In the genomic region with DNA sequence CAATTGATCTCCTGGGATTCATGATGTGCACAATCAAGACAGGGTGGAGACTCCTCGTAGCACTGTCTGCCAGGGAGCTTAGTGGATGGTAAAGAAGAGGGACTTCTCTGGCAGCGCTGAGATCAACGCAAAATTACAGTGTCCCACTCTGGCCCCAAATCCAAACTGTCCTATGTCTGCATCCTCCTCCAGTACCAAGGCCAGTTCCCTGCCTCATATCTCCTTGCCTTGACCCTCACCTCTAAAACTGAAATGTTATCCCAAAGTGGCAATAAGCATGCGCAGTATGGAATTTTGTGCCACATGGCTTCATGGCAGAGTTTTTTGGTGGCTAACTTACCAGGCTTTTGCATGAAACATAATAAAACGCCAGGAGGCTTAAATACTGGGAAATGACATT, we compare ENCODE assay signal across 18 cellular contexts.
DNase-seq lines count a peak whose midpoint lies in the region; ATAC-seq, FAIRE-seq and TF ChIP-seq lines count a peak whose summit lies in the region.
"Had no signal": no experiment of that assay in that cellular context is flagged by ENCODE, and none has a peak within 500 bp of the region (broad histone marks: within the 10 kb centered on the region; RNA-seq: fewer than 3 reads in every experiment).

No MANE protein-coding gene starts in this region.

- H3K9me3 Mint-ChIP-seq in GM23338 (no peaks in the 10 kb centered on the region), nephron progenitor cell (no peaks in the 10 kb centered on the region)
- no peaks in the 10 kb centered on the region for H3K9me3 Mint-ChIP-seq in activated naive CD8-positive, alpha-beta T cell treated with anti-CD3 and anti-CD28 coated beads, Interleukin-2, amount 50 U/mL, for 24 hours
- H3K9me3 Mint-ChIP-seq: CD4-positive, alpha-beta T cell had no signal

- H3K4me2 ChIP-seq in GM23338: no peak overlapping the region

- H3F3A ChIP-seq in GM23338 (replicated peaks; ENCODE audit: low read depth): no peaks in the 10 kb centered on the region

- no peak overlapping the region for H3K27ac Mint-ChIP-seq in GM23338
- H3K27ac Mint-ChIP-seq in nephron progenitor cell: no peak overlapping the region
- no peak overlapping the region for H3K27ac Mint-ChIP-seq in activated naive CD8-positive, alpha-beta T cell treated with anti-CD3 and anti-CD28 coated beads, Interleukin-2, amount 50 U/mL, for 24 hours
- H3K27ac Mint-ChIP-seq: CD4-positive, alpha-beta T cell had no signal

- DNase-seq in GM23338 (ENCODE audit: low spot score) (no peak), bronchial epithelial cell (ENCODE audit: low read depth) (no peak), nephron progenitor cell (peak; percentile 19), HAP-1 (ENCODE audit: low spot score in 2 of 2) (no peak)
- DNase-seq in activated naive CD8-positive, alpha-beta T cell treated with anti-CD3 and anti-CD28 coated beads, Interleukin-2, amount 50 U/mL, for 24 hours: no peak
- DNase-seq: AML-193; Caco-2; CD4-positive, alpha-beta T cell; DMS153; DMS79; GF-D8; GM23248 had no signal

- no peak for TF ChIP-seq RAD21 in Ishikawa (IDR thresholded peaks at IDR 0.05; ENCODE audit: low read depth)

- H3K79me2 ChIP-seq in GM23338 (replicated peaks; ENCODE audit: insufficient read depth): no peaks in the 10 kb centered on the region

- ATAC-seq in GM23338 (no peak), GM18517 (IDR thresholded peaks at IDR 0.05; ENCODE audit: unreplicated experiment) (no peak)
- no peak for ATAC-seq in activated naive CD8-positive, alpha-beta T cell treated with anti-CD3 and anti-CD28 coated beads, Interleukin-2, amount 50 U/mL, for 24 hours
- ATAC-seq: HepG2 had no signal

- no peaks in the 10 kb centered on the region for H3K9me3 ChIP-seq in HAP-1
- H3K9me3 ChIP-seq: Caco-2 had no signal

- H3K4me3 Mint-ChIP-seq in GM23338 (no peak overlapping the region), nephron progenitor cell (no peak overlapping the region)
- H3K4me3 Mint-ChIP-seq in activated naive CD8-positive, alpha-beta T cell treated with anti-CD3 and anti-CD28 coated beads, Interleukin-2, amount 50 U/mL, for 24 hours: no peak overlapping the region
- H3K4me3 Mint-ChIP-seq: CD4-positive, alpha-beta T cell had no signal

- H3K9me2 ChIP-seq in GM23338 (ENCODE audit: insufficient read depth): no peaks in the 10 kb centered on the region

- no peak for TF ChIP-seq CTCF in GM23338 (conservative IDR thresholded peaks at IDR 0.05; ENCODE audit: low read depth in 2 of 2)
- TF ChIP-seq CTCF in bronchial epithelial cell (IDR thresholded peaks at IDR 0.05; ENCODE audit: insufficient read depth, low read length, severe bottlenecking): no peak
- no peak for TF ChIP-seq CTCF in nephron progenitor cell (IDR thresholded peaks at IDR 0.05)

- H3K4me3 ChIP-seq in GM23338 (no peak overlapping the region), bronchial epithelial cell (ENCODE audit: low read depth, low read length) (no peak overlapping the region), HAP-1 (no peak overlapping the region)
- H3K4me3 ChIP-seq: GM23248 had no signal

- no peak overlapping the region for H3K27ac ChIP-seq in GM23338 (ENCODE audit: low read depth)
- H3K27ac ChIP-seq: C4-2B, GM23248 had no signal

- H3K36me3 Mint-ChIP-seq in GM23338 (ENCODE audit: low read depth) (no peaks in the 10 kb centered on the region), nephron progenitor cell (ENCODE audit: low read depth) (no peaks in the 10 kb centered on the region)
- H3K36me3 Mint-ChIP-seq in activated naive CD8-positive, alpha-beta T cell treated with anti-CD3 and anti-CD28 coated beads, Interleukin-2, amount 50 U/mL, for 24 hours (ENCODE audit: low read depth): no peaks in the 10 kb centered on the region

- H3K36me3 ChIP-seq in GM23338 (ENCODE audit: insufficient read depth) (no peaks in the 10 kb centered on the region), bronchial epithelial cell (ENCODE audit: control insufficient read depth, insufficient read depth, low read length) (no peaks in the 10 kb centered on the region), HAP-1 (replicated peaks) (no peaks in the 10 kb centered on the region)

- TF ChIP-seq EP300 in Ishikawa (IDR thresholded peaks at IDR 0.05; ENCODE audit: borderline replicate concordance): no peak

- H2AFZ ChIP-seq in GM23338: no peak overlapping the region
- H2AFZ ChIP-seq: GM23248 had no signal

- FAIRE-seq in bronchial epithelial cell (lab: Jason Lieb, UNC): peak; percentile 43
- FAIRE-seq: A204.1, H54, HepG2 had no signal

- in situ Hi-C loops in HAP-1 (cut with MboI; ENCODE audit: low sequenced_read_pairs): no loop called here

- H3K4me1 ChIP-seq in GM23338 (ENCODE audit: insufficient read depth): no peaks in the 10 kb centered on the region
- no peaks in the 10 kb centered on the region for H3K4me1 ChIP-seq in HAP-1
- H3K4me1 ChIP-seq: Caco-2 had no signal

- no peaks in the 10 kb centered on the region for H3K27me3 ChIP-seq in GM23338 (ENCODE audit: insufficient read depth)
- no peaks in the 10 kb centered on the region for H3K27me3 ChIP-seq in bronchial epithelial cell (ENCODE audit: control insufficient read depth, insufficient read depth, low read length)
- no peaks in the 10 kb centered on the region for H3K27me3 ChIP-seq in HAP-1 (ENCODE audit: low read depth)

- H3K4me1 Mint-ChIP-seq in GM23338 (no peaks in the 10 kb centered on the region), nephron progenitor cell (no peaks in the 10 kb centered on the region)
- no peaks in the 10 kb centered on the region for H3K4me1 Mint-ChIP-seq in activated naive CD8-positive, alpha-beta T cell treated with anti-CD3 and anti-CD28 coated beads, Interleukin-2, amount 50 U/mL, for 24 hours

- H4K20me1 ChIP-seq in GM23338 (replicated peaks; ENCODE audit: insufficient read depth): no peaks in the 10 kb centered on the region

- peaks cover 2% of the 10 kb centered on the region for H3K27me3 Mint-ChIP-seq in GM23338 (ENCODE audit: insufficient read depth, low read depth, poor library complexity)
- H3K27me3 Mint-ChIP-seq in nephron progenitor cell (ENCODE audit: low read depth, poor library complexity): peaks cover 36% of the 10 kb centered on the region
- peaks cover under 1% of the 10 kb centered on the region for H3K27me3 Mint-ChIP-seq in activated naive CD8-positive, alpha-beta T cell treated with anti-CD3 and anti-CD28 coated beads, Interleukin-2, amount 50 U/mL, for 24 hours

TF ChIP-seq in GM23338, 12 proteins besides CTCF, POLR2A, EP300 and RAD21:
- TF ChIP-seq NANOG (IDR thresholded peaks at IDR 0.05; ENCODE audit: borderline replicate concordance): no peak
- TF ChIP-seq, protein P1, sequence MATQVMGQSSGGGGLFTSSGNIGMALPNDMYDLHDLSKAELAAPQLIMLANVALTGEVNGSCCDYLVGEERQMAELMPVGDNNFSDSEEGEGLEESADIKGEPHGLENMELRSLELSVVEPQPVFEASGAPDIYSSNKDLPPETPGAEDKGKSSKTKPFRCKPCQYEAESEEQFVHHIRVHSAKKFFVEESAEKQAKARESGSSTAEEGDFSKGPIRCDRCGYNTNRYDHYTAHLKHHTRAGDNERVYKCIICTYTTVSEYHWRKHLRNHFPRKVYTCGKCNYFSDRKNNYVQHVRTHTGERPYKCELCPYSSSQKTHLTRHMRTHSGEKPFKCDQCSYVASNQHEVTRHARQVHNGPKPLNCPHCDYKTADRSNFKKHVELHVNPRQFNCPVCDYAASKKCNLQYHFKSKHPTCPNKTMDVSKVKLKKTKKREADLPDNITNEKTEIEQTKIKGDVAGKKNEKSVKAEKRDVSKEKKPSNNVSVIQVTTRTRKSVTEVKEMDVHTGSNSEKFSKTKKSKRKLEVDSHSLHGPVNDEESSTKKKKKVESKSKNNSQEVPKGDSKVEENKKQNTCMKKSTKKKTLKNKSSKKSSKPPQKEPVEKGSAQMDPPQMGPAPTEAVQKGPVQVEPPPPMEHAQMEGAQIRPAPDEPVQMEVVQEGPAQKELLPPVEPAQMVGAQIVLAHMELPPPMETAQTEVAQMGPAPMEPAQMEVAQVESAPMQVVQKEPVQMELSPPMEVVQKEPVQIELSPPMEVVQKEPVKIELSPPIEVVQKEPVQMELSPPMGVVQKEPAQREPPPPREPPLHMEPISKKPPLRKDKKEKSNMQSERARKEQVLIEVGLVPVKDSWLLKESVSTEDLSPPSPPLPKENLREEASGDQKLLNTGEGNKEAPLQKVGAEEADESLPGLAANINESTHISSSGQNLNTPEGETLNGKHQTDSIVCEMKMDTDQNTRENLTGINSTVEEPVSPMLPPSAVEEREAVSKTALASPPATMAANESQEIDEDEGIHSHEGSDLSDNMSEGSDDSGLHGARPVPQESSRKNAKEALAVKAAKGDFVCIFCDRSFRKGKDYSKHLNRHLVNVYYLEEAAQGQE (IDR thresholded peaks at IDR 0.05; ENCODE audit: unreplicated experiment): peak; percentile 65

TF ChIP-seq in Ishikawa, 13 proteins besides CTCF, POLR2A, EP300 and RAD21:
- no peak for TF ChIP-seq CEBPB (IDR thresholded peaks at IDR 0.05)
- TF ChIP-seq, protein P1 (IDR thresholded peaks at IDR 0.05; ENCODE audit: low read depth): peak; percentile 78
